Comparison of ENCODE assay signal across 1 cellular context in genomic region chr21:27212444-27212843, GRCh38.
TF ChIP-seq lines count a peak whose summit lies in the region.

No MANE protein-coding gene starts in this region.

TF ChIP-seq in SK-N-SH, 30 proteins besides CTCF, POLR2A, EP300 and RAD21 (continued from another document):
- TF ChIP-seq TEAD4 (IDR thresholded peaks at IDR 0.05; ENCODE audit: borderline replicate concordance, insufficient read depth) (no peak), ZBTB33 (IDR thresholded peaks at IDR 0.05; ENCODE audit: borderline replicate concordance, low read depth) (no peak)
